Comparison of ENCODE assay signal across 1 cellular context in the genomic region with DNA sequence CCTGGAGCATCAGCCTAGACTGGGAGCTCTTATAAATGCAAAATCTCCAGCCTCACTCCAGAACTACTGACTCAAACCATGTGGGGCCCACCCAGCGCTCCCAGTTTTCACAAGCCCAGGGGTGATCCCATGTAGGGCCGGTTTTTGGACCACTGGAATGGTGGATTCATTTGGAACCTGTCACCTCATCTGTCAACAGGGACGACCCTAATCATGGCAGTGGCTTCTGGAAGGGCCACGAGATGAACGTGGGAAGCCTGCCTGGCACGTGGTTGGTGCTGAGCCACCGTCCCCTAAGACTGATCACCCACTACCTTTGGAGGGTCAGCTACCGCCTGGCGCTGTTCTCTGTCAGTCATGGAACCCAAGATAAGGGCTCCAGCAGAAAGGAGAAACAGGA.
TF ChIP-seq lines count a peak whose summit lies in the region.

No MANE protein-coding gene starts in this region.

TF ChIP-seq in WTC11, 78 proteins besides CTCF, POLR2A, EP300 and RAD21 (continued from another document):
- TF ChIP-seq, protein P1, sequence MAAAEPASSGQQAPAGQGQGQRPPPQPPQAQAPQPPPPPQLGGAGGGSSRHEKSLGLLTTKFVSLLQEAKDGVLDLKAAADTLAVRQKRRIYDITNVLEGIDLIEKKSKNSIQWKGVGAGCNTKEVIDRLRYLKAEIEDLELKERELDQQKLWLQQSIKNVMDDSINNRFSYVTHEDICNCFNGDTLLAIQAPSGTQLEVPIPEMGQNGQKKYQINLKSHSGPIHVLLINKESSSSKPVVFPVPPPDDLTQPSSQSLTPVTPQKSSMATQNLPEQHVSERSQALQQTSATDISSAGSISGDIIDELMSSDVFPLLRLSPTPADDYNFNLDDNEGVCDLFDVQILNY (CRISPR knock-in tag; IDR thresholded peaks at IDR 0.05): no peak
- no peak for TF ChIP-seq SP1 (CRISPR knock-in tag; conservative IDR thresholded peaks at IDR 0.05)
- TF ChIP-seq, protein P2, sequence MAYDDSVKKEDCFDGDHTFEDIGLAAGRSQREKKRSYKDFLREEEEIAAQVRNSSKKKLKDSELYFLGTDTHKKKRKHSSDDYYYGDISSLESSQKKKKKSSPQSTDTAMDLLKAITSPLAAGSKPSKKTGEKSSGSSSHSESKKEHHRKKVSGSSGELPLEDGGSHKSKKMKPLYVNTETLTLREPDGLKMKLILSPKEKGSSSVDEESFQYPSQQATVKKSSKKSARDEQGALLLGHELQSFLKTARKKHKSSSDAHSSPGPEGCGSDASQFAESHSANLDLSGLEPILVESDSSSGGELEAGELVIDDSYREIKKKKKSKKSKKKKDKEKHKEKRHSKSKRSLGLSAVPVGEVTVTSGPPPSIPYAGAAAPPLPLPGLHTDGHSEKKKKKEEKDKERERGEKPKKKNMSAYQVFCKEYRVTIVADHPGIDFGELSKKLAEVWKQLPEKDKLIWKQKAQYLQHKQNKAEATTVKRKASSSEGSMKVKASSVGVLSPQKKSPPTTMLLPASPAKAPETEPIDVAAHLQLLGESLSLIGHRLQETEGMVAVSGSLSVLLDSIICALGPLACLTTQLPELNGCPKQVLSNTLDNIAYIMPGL (CRISPR knock-in tag; IDR thresholded peaks at IDR 0.05): no peak
